In genomic region chr4:165294907-165295306, GRCh38 we compare ENCODE assay signal across 9 cellular contexts. TPM values are rescaled to one million over a fixed set of nuclear protein-coding genes. Genes with fewer than 3 reads are reported as not detected.
DNase-seq lines count a peak whose midpoint lies in the region; ATAC-seq and TF ChIP-seq lines count a peak whose summit lies in the region.
"Had no signal": no experiment of that assay in that cellular context is flagged by ENCODE, and none has a peak within 500 bp of the region (broad histone marks: within the 10 kb centered on the region; RNA-seq: fewer than 3 reads in every experiment).

No MANE protein-coding gene starts in this region.

- peaks cover 16% of the 10 kb centered on the region for H3K36me3 Mint-ChIP-seq in osteocyte (ENCODE audit: unreplicated experiment)

- peak; percentile 15 for DNase-seq in effector CD4-positive, alpha-beta T cell
- DNase-seq in osteocyte (ENCODE audit: extremely low spot score, unreplicated experiment) (no peak), adrenal gland (no peak), tibial artery (no peak), SKM-1 (lab: John Stamatoyannopoulos, UW; ENCODE audit: unreplicated experiment) (no peak)
- DNase-seq: hypothalamus had no signal

- H3K79me2 ChIP-seq in DOHH2 (ENCODE audit: control insufficient read depth, low read length) = no peaks in the 10 kb centered on the region

- H3K4me3 ChIP-seq in DOHH2 (ENCODE audit: low read length) = peak overlapping the region; percentile 56
- no peak overlapping the region for H3K4me3 ChIP-seq in adrenal gland
- no peak overlapping the region for H3K4me3 ChIP-seq in tibial artery

- TF ChIP-seq POLR2A in adrenal gland (IDR thresholded peaks at IDR 0.05) = no peak

- no peak overlapping the region for H3K27ac Mint-ChIP-seq in osteocyte (ENCODE audit: unreplicated experiment)

- no peaks in the 10 kb centered on the region for H4K20me1 ChIP-seq in DOHH2 (ENCODE audit: control insufficient read depth, insufficient read depth, low read depth, low read length)

- H3K4me2 ChIP-seq in DOHH2 (ENCODE audit: low read length) = peak overlapping the region; percentile 83

- 50 to 63% (median 53%) methylated on average over 5 of the region's 5 CpGs for WGBS in adrenal gland, 4 donors

- H3K27me3 ChIP-seq in DOHH2 (ENCODE audit: control insufficient read depth, low read length) (no peaks in the 10 kb centered on the region), adrenal gland (no peaks in the 10 kb centered on the region), tibial artery (no peaks in the 10 kb centered on the region)

- H3K36me3 ChIP-seq in DOHH2 (ENCODE audit: control insufficient read depth, low read length) (peaks cover 8% of the 10 kb centered on the region; the same call in 1 of the 2 replicates), adrenal gland (replicated peaks in 1 of 2) (peaks cover 0 to 10% of the 10 kb centered on the region in 2 donors), tibial artery (peaks cover 0 to 21% (median 13%) of the 10 kb centered on the region in 3 donors)

- H3K9me3 ChIP-seq in DOHH2 (ENCODE audit: control insufficient read depth, insufficient read depth, low read length) = no peaks in the 10 kb centered on the region
- H3K9me3 ChIP-seq in adrenal gland (replicated peaks in 1 of 3) = no peaks in the 10 kb centered on the region
- H3K9me3 ChIP-seq in tibial artery = no peaks in the 10 kb centered on the region

- TF ChIP-seq CTCF in DOHH2 (IDR thresholded peaks at IDR 0.05; ENCODE audit: low read depth, low read length, poor library complexity, severe bottlenecking) (no peak), osteocyte (IDR thresholded peaks at IDR 0.05) (no peak), adrenal gland (IDR thresholded peaks at IDR 0.05) (no peak), tibial artery (IDR thresholded peaks at IDR 0.05) (no peak)

- peaks cover 8% of the 10 kb centered on the region for H3K4me1 Mint-ChIP-seq in osteocyte (ENCODE audit: unreplicated experiment)

- peaks cover 39% of the 10 kb centered on the region for H3K4me1 ChIP-seq in DOHH2 (ENCODE audit: control insufficient read depth, low read length)
- no peaks in the 10 kb centered on the region for H3K4me1 ChIP-seq in adrenal gland (replicated peaks in 1 of 2)
- no peaks in the 10 kb centered on the region for H3K4me1 ChIP-seq in tibial artery

- H3K4me3 Mint-ChIP-seq in osteocyte (ENCODE audit: unreplicated experiment) = no peak overlapping the region

- ATAC-seq in GM19452 (IDR thresholded peaks at IDR 0.05; ENCODE audit: unreplicated experiment) (peak; percentile 95), HG03354 (IDR thresholded peaks at IDR 0.05; ENCODE audit: poor library complexity, severe bottlenecking, unreplicated experiment) (peak; percentile 96)

- H3K9me3 Mint-ChIP-seq in osteocyte (ENCODE audit: unreplicated experiment) = no peaks in the 10 kb centered on the region

- no peaks in the 10 kb centered on the region for H3K9me2 ChIP-seq in DOHH2 (replicated peaks; ENCODE audit: control insufficient read depth, low read length)

- no peaks in the 10 kb centered on the region for H3K27me3 Mint-ChIP-seq in osteocyte (ENCODE audit: unreplicated experiment)

- peak overlapping the region; percentile 77 for H3K27ac ChIP-seq in DOHH2 (ENCODE audit: low read depth, low read length)
- no peak overlapping the region for H3K27ac ChIP-seq in adrenal gland
- no peak overlapping the region for H3K27ac ChIP-seq in tibial artery

- intact Hi-C loops in adrenal gland (cut with DNase I) (no loop called here), tibial artery (cut with DNase I; ENCODE audit: low total_unique reads) (no loop called here)

- H3F3A ChIP-seq in DOHH2 (ENCODE audit: control insufficient read depth, insufficient read depth) = peaks cover 14% of the 10 kb centered on the region

RNA-seq across cellular contexts. Expression of gene MSMO1, which starts 32.6 kb away (rescaled TPM):
- total RNA-seq in osteocyte (34.9 and 36.9 TPM in 2 replicates), adrenal gland (100 to 1,000 TPM in 2 of 8 donors, 10 to 100 TPM in 6; 41.9 to 663 (median 56.6) TPM)
- 1,000 to 10,000 TPM in 1 of 3 donors, 10 to 100 TPM in 1, 1 to 10 TPM in 1; 9.3 to 1,372 (median 42.9) TPM for polyA plus RNA-seq in adrenal gland
